ENCODE assay signal across 10 cellular contexts in the genomic region with DNA sequence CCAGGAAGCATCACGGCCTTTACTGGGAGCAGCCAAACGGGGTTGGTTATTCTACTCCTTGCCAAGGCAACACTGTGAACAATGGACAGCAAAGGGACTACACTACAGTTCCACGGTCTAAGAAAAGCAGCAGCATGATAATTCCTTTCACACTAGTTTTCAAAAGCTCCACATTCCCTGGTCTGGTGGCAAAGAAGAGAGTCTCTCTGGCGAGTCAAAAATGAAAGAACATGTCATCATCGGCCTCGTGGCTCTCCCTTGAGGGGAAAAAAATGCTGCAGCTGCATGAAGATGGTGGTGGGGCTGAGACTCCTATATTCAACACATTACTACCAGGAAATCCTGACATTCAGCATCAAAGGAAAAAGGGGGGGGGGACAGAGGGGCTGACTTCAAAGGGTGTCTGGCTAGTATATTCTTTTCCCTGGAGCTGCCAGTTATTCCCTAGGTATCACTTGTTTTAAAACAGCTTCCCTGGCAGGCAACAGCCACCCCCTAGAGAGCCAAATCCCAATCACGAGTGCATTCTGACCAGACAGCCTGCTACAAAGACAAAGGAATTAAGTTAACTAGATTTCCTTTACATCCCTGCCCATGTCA. TPM values are rescaled to one million over a fixed set of nuclear protein-coding genes. Genes with fewer than 3 reads are reported as not detected.
DNase-seq lines count a peak whose midpoint lies in the region; ATAC-seq and TF ChIP-seq lines count a peak whose summit lies in the region.
"Had no signal": no experiment of that assay in that cellular context is flagged by ENCODE, and none has a peak within 500 bp of the region (broad histone marks: within the 10 kb centered on the region; RNA-seq: fewer than 3 reads in every experiment).

No MANE protein-coding gene starts in this region.

- H3K9me3 ChIP-seq in muscle layer of duodenum (ENCODE audit: control insufficient read depth in 1 of 2, low read length in 2 of 2) (no peaks in the 10 kb centered on the region), upper lobe of right lung (no peaks in the 10 kb centered on the region)

- ATAC-seq in activated naive CD4-positive, alpha-beta T cell treated with anti-CD3 and anti-CD28 coated beads, Interleukin-2, amount 50 U/mL, for 72 hours, result no peak
- ATAC-seq in GM18505 (IDR thresholded peaks at IDR 0.05; ENCODE audit: unreplicated experiment) (no peak), HG03159 (IDR thresholded peaks at IDR 0.05; ENCODE audit: unreplicated experiment) (no peak), upper lobe of right lung (no peak)

- H3K9me3 Mint-ChIP-seq in activated naive CD4-positive, alpha-beta T cell treated with anti-CD3 and anti-CD28 coated beads, Interleukin-2, amount 50 U/mL, for 72 hours, result no peaks in the 10 kb centered on the region
- H3K9me3 Mint-ChIP-seq in type B pancreatic cell, result no peaks in the 10 kb centered on the region
- H3K9me3 Mint-ChIP-seq: CD4-positive, alpha-beta T cell had no signal

- H3K27me3 ChIP-seq in muscle layer of duodenum (ENCODE audit: low read depth, low read length) (no peaks in the 10 kb centered on the region), upper lobe of right lung (no peaks in the 10 kb centered on the region)

- intact Hi-C loops in upper lobe of right lung (cut with DNase I), result no loop called here

- H3K27me3 Mint-ChIP-seq in type B pancreatic cell, result no peaks in the 10 kb centered on the region
- H3K27me3 Mint-ChIP-seq: CD4-positive, alpha-beta T cell had no signal

- no peak overlapping the region for H3K4me3 ChIP-seq in coronary artery
- no peak overlapping the region for H3K4me3 ChIP-seq in muscle layer of duodenum (ENCODE audit: low read depth in 1 of 2, low read length in 2 of 2)
- no peak overlapping the region for H3K4me3 ChIP-seq in upper lobe of right lung

- H3K27ac ChIP-seq in coronary artery (peak overlapping the region; percentile 19 to 28), muscle layer of duodenum (ENCODE audit: low read length) (peak overlapping the region; percentile 2), upper lobe of right lung (no peak overlapping the region)

- H3K27ac Mint-ChIP-seq in activated naive CD4-positive, alpha-beta T cell treated with anti-CD3 and anti-CD28 coated beads, Interleukin-2, amount 50 U/mL, for 72 hours, result peak overlapping the region; percentile 51 to 86
- peak overlapping the region; percentile 50 for H3K27ac Mint-ChIP-seq in type B pancreatic cell
- H3K27ac Mint-ChIP-seq: CD4-positive, alpha-beta T cell had no signal

- H3K4me3 Mint-ChIP-seq in type B pancreatic cell, result no peak overlapping the region
- H3K4me3 Mint-ChIP-seq: CD4-positive, alpha-beta T cell had no signal

- no peak for TF ChIP-seq CTCF in coronary artery (IDR thresholded peaks at IDR 0.05)
- no peak for TF ChIP-seq CTCF in type B pancreatic cell (conservative IDR thresholded peaks at IDR 0.05)
- TF ChIP-seq CTCF in upper lobe of right lung (IDR thresholded peaks at IDR 0.05), result no peak

- H3K36me3 Mint-ChIP-seq in activated naive CD4-positive, alpha-beta T cell treated with anti-CD3 and anti-CD28 coated beads, Interleukin-2, amount 50 U/mL, for 72 hours, result peaks cover 11 to 16% of the 10 kb centered on the region in 2 donors
- H3K36me3 Mint-ChIP-seq in type B pancreatic cell, result peaks cover 29% of the 10 kb centered on the region

- H3K36me3 ChIP-seq in muscle layer of duodenum (ENCODE audit: control insufficient read depth in 1 of 2, insufficient read depth in 2 of 2, low read length in 2 of 2) (peaks cover 23 to 74% of the 10 kb centered on the region in 2 donors), upper lobe of right lung (peaks cover 84% of the 10 kb centered on the region)

- no peak for TF ChIP-seq POLR2A in GM18505 (IDR thresholded peaks at IDR 0.05; ENCODE audit: borderline replicate concordance, extremely low read depth, insufficient read depth, insufficient read length)

- H3K4me1 ChIP-seq in muscle layer of duodenum (ENCODE audit: control insufficient read depth in 1 of 2, insufficient read depth in 2 of 2, low read length in 2 of 2) (no peaks in the 10 kb centered on the region), upper lobe of right lung (no peaks in the 10 kb centered on the region)

- no peak for DNase-seq in activated naive CD4-positive, alpha-beta T cell treated with anti-CD3 and anti-CD28 coated beads, Interleukin-2, amount 50 U/mL, for 72 hours (ENCODE audit: low spot score in 2 of 2)
- no peak for DNase-seq in activated naive CD4-positive, alpha-beta T cell treated with anti-CD3 and anti-CD28 coated beads, Interleukin-2, amount 50 U/mL, for 16 hours
- DNase-seq in coronary artery (ENCODE audit: low spot score) (no peak), type B pancreatic cell (ENCODE audit: extremely low spot score, unreplicated experiment) (no peak), upper lobe of right lung (no peak)
- DNase-seq: CD4-positive, alpha-beta T cell; KG1 had no signal

- peaks cover 9% of the 10 kb centered on the region for H3K4me1 Mint-ChIP-seq in type B pancreatic cell (ENCODE audit: unreplicated experiment)

RNA-seq across cellular contexts. Expression of a gene that starts 49.1 kb away (rescaled TPM):
- 10 to 100 TPM; 55.6 to 57.8 TPM for total RNA-seq in activated naive CD4-positive, alpha-beta T cell treated with anti-CD3 and anti-CD28 coated beads, Interleukin-2, amount 50 U/mL, for 72 hours
- total RNA-seq in type B pancreatic cell (ENCODE audit: low replicate concordance) (48.7 and 53.2 TPM in 2 replicates), upper lobe of right lung (35.2 TPM)

RNA-seq across cellular contexts. Expression of a gene that starts 54.6 kb away (rescaled TPM):
- total RNA-seq in activated naive CD4-positive, alpha-beta T cell treated with anti-CD3 and anti-CD28 coated beads, Interleukin-2, amount 50 U/mL, for 72 hours, result 1 to 10 TPM; 5.0 to 9.1 TPM
- 2.2 and 3.3 TPM in 2 replicates for total RNA-seq in type B pancreatic cell (ENCODE audit: low replicate concordance)
- 2.9 TPM for total RNA-seq in upper lobe of right lung
